Comparison of ENCODE assay signal across 1 cellular context in the genomic region with DNA sequence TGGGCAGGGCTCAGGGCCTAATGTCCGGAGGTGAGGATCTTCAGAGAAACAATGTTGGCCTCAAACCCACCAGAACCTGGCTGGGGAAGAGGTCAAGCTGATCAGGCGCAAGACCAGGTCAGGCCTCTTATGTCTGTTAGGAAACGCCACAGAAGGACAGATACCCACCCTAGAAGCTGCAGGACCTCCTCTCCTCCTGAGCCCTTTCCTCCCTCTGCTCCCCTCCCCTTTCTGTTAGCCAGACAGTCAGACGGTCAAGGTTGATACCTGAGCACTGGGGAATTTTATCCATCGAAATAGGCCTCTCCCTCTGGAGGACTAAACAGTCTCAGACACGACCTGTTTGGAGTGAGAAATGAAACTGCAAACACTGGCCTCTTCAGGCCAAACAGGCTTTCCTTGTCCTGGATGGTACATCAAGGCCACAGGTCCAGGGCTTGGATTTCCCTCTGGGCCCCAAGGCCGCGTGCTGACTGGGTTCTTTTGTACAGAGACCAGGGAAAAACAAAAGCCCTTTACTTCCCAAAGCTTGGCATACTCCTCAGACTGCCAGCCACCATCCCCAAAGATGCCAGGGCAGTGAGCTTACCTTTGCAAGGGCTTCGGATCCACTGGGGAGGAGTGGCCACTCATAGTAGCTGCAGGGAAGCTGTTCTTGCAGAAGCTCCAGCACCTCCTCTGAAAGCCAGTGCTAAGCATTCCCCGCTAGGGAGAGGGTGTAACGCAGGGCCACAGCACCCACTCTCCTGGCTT.
TF ChIP-seq lines count a peak whose summit lies in the region.

No MANE protein-coding gene starts in this region.

TF ChIP-seq in HepG2, 621 proteins besides CTCF, POLR2A, EP300 and RAD21 (continued from another document and continues in another):
- TF ChIP-seq, protein P1, sequence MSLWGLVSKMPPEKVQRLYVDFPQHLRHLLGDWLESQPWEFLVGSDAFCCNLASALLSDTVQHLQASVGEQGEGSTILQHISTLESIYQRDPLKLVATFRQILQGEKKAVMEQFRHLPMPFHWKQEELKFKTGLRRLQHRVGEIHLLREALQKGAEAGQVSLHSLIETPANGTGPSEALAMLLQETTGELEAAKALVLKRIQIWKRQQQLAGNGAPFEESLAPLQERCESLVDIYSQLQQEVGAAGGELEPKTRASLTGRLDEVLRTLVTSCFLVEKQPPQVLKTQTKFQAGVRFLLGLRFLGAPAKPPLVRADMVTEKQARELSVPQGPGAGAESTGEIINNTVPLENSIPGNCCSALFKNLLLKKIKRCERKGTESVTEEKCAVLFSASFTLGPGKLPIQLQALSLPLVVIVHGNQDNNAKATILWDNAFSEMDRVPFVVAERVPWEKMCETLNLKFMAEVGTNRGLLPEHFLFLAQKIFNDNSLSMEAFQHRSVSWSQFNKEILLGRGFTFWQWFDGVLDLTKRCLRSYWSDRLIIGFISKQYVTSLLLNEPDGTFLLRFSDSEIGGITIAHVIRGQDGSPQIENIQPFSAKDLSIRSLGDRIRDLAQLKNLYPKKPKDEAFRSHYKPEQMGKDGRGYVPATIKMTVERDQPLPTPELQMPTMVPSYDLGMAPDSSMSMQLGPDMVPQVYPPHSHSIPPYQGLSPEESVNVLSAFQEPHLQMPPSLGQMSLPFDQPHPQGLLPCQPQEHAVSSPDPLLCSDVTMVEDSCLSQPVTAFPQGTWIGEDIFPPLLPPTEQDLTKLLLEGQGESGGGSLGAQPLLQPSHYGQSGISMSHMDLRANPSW (CRISPR knock-in tag; IDR thresholded peaks at IDR 0.05; ENCODE audit: borderline replicate concordance) = no peak
- TF ChIP-seq, protein P2, sequence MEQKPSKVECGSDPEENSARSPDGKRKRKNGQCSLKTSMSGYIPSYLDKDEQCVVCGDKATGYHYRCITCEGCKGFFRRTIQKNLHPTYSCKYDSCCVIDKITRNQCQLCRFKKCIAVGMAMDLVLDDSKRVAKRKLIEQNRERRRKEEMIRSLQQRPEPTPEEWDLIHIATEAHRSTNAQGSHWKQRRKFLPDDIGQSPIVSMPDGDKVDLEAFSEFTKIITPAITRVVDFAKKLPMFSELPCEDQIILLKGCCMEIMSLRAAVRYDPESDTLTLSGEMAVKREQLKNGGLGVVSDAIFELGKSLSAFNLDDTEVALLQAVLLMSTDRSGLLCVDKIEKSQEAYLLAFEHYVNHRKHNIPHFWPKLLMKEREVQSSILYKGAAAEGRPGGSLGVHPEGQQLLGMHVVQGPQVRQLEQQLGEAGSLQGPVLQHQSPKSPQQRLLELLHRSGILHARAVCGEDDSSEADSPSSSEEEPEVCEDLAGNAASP (CRISPR knock-in tag; IDR thresholded peaks at IDR 0.05; ENCODE audit: borderline replicate concordance) = peak; percentile 81
- TF ChIP-seq ZNF547 (CRISPR knock-in tag; IDR thresholded peaks at IDR 0.05) (no peak), KLF12 (CRISPR knock-in tag; IDR thresholded peaks at IDR 0.05; ENCODE audit: borderline replicate concordance) (no peak), RBFOX2 (IDR thresholded peaks at IDR 0.05; ENCODE audit: low read depth, low read length) (no peak), SYNCRIP (IDR thresholded peaks at IDR 0.05; ENCODE audit: insufficient read depth, low read depth, low read length) (no peak), ZMYM4 (CRISPR knock-in tag; IDR thresholded peaks at IDR 0.05) (peak; percentile 82), ZMYM3 (CRISPR knock-in tag; IDR thresholded peaks at IDR 0.05) (peak; percentile 63), ZNF747 (CRISPR knock-in tag; IDR thresholded peaks at IDR 0.05; ENCODE audit: borderline replicate concordance) (no peak), HHEX (CRISPR knock-in tag; IDR thresholded peaks at IDR 0.05) (no peak), ZNF33A (CRISPR knock-in tag; IDR thresholded peaks at IDR 0.05; ENCODE audit: borderline replicate concordance) (no peak), EZH2 (conservative IDR thresholded peaks at IDR 0.05; ENCODE audit: low read depth, low read length) (no peak), ZBTB7A (CRISPR knock-in tag; IDR thresholded peaks at IDR 0.05) (no peak), ZNF644 (CRISPR knock-in tag; IDR thresholded peaks at IDR 0.05; ENCODE audit: low read depth) (peak; percentile 43; the same call in 1 of the 2 replicates), ZIK1 (CRISPR knock-in tag; IDR thresholded peaks at IDR 0.05; ENCODE audit: borderline replicate concordance, low read depth) (no peak), MAF1 (CRISPR knock-in tag; IDR thresholded peaks at IDR 0.05; ENCODE audit: borderline replicate concordance) (no peak), PLRG1 (conservative IDR thresholded peaks at IDR 0.05) (no peak), ZNF878 (CRISPR knock-in tag; IDR thresholded peaks at IDR 0.05) (no peak), HDAC2 (CRISPR knock-in tag; IDR thresholded peaks at IDR 0.05) (peak; percentile 86), ZNF788 (CRISPR knock-in tag; IDR thresholded peaks at IDR 0.05; ENCODE audit: borderline replicate concordance) (peak; percentile 81; the same call in 1 of the 2 replicates), YEATS2 (CRISPR knock-in tag; IDR thresholded peaks at IDR 0.05; ENCODE audit: borderline replicate concordance) (peak; percentile 72; the same call in 1 of the 2 replicates), ZNF709 (CRISPR knock-in tag; IDR thresholded peaks at IDR 0.05) (peak; percentile 80; the same call in 1 of the 2 replicates), ZNF253 (CRISPR knock-in tag; IDR thresholded peaks at IDR 0.05; ENCODE audit: borderline replicate concordance) (no peak), ZSCAN20 (CRISPR knock-in tag; IDR thresholded peaks at IDR 0.05; ENCODE audit: borderline replicate concordance) (no peak), ZNF569 (CRISPR knock-in tag; IDR thresholded peaks at IDR 0.05; ENCODE audit: borderline replicate concordance) (no peak), HNRNPLL (IDR thresholded peaks at IDR 0.05; ENCODE audit: low read depth, low read length, poor library complexity, severe bottlenecking) (no peak), ZNF546 (CRISPR knock-in tag; conservative IDR thresholded peaks at IDR 0.05) (peak; percentile 61; the same call in 1 of the 2 replicates), MYNN (CRISPR knock-in tag; IDR thresholded peaks at IDR 0.05; ENCODE audit: low read depth) (no peak), RFXANK (CRISPR knock-in tag; IDR thresholded peaks at IDR 0.05) (peak; percentile 81; the same call in 1 of the 2 replicates), ATRX (CRISPR knock-in tag; IDR thresholded peaks at IDR 0.05; ENCODE audit: borderline replicate concordance) (no peak), IKZF1 (IDR thresholded peaks at IDR 0.05) (no peak), NCOR1 (IDR thresholded peaks at IDR 0.05; ENCODE audit: borderline replicate concordance, low read length) (peak; percentile 56; the same call in 1 of the 2 replicates), CHCHD3 (CRISPR knock-in tag; IDR thresholded peaks at IDR 0.05) (no peak), ZNF543 (CRISPR knock-in tag; IDR thresholded peaks at IDR 0.05) (peak; percentile 79; the same call in 1 of the 2 replicates)
- TF ChIP-seq, protein P3, sequence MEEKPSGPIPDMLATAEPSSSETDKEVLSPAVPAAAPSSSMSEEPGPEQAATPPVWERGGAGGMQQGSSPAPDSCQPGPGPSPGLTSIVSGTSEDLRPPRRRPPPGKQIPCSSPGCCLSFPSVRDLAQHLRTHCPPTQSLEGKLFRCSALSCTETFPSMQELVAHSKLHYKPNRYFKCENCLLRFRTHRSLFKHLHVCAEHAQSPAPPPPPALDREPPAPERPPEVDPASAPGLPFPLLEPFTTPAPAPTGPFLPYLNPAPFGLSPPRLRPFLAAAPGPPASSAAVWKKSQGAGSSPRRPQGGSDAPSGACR (CRISPR knock-in tag; IDR thresholded peaks at IDR 0.05) = peak; percentile 91
- TF ChIP-seq, protein P4, sequence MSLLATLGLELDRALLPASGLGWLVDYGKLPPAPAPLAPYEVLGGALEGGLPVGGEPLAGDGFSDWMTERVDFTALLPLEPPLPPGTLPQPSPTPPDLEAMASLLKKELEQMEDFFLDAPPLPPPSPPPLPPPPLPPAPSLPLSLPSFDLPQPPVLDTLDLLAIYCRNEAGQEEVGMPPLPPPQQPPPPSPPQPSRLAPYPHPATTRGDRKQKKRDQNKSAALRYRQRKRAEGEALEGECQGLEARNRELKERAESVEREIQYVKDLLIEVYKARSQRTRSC (CRISPR knock-in tag; IDR thresholded peaks at IDR 0.05; ENCODE audit: low read depth) = no peak
- TF ChIP-seq, protein P5, sequence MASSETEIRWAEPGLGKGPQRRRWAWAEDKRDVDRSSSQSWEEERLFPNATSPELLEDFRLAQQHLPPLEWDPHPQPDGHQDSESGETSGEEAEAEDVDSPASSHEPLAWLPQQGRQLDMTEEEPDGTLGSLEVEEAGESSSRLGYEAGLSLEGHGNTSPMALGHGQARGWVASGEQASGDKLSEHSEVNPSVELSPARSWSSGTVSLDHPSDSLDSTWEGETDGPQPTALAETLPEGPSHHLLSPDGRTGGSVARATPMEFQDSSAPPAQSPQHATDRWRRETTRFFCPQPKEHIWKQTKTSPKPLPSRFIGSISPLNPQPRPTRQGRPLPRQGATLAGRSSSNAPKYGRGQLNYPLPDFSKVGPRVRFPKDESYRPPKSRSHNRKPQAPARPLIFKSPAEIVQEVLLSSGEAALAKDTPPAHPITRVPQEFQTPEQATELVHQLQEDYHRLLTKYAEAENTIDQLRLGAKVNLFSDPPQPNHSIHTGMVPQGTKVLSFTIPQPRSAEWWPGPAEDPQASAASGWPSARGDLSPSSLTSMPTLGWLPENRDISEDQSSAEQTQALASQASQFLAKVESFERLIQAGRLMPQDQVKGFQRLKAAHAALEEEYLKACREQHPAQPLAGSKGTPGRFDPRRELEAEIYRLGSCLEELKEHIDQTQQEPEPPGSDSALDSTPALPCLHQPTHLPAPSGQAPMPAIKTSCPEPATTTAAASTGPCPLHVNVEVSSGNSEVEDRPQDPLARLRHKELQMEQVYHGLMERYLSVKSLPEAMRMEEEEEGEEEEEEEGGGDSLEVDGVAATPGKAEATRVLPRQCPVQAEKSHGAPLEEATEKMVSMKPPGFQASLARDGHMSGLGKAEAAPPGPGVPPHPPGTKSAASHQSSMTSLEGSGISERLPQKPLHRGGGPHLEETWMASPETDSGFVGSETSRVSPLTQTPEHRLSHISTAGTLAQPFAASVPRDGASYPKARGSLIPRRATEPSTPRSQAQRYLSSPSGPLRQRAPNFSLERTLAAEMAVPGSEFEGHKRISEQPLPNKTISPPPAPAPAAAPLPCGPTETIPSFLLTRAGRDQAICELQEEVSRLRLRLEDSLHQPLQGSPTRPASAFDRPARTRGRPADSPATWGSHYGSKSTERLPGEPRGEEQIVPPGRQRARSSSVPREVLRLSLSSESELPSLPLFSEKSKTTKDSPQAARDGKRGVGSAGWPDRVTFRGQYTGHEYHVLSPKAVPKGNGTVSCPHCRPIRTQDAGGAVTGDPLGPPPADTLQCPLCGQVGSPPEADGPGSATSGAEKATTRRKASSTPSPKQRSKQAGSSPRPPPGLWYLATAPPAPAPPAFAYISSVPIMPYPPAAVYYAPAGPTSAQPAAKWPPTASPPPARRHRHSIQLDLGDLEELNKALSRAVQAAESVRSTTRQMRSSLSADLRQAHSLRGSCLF (CRISPR knock-in tag; IDR thresholded peaks at IDR 0.05; ENCODE audit: borderline replicate concordance) = no peak
- TF ChIP-seq, protein P6, sequence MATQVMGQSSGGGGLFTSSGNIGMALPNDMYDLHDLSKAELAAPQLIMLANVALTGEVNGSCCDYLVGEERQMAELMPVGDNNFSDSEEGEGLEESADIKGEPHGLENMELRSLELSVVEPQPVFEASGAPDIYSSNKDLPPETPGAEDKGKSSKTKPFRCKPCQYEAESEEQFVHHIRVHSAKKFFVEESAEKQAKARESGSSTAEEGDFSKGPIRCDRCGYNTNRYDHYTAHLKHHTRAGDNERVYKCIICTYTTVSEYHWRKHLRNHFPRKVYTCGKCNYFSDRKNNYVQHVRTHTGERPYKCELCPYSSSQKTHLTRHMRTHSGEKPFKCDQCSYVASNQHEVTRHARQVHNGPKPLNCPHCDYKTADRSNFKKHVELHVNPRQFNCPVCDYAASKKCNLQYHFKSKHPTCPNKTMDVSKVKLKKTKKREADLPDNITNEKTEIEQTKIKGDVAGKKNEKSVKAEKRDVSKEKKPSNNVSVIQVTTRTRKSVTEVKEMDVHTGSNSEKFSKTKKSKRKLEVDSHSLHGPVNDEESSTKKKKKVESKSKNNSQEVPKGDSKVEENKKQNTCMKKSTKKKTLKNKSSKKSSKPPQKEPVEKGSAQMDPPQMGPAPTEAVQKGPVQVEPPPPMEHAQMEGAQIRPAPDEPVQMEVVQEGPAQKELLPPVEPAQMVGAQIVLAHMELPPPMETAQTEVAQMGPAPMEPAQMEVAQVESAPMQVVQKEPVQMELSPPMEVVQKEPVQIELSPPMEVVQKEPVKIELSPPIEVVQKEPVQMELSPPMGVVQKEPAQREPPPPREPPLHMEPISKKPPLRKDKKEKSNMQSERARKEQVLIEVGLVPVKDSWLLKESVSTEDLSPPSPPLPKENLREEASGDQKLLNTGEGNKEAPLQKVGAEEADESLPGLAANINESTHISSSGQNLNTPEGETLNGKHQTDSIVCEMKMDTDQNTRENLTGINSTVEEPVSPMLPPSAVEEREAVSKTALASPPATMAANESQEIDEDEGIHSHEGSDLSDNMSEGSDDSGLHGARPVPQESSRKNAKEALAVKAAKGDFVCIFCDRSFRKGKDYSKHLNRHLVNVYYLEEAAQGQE (IDR thresholded peaks at IDR 0.05; ENCODE audit: borderline replicate concordance in 1 of 2, low read depth in 1 of 2, low read length in 2 of 2) = 0 out of 4 replicates have a peak, but pooled peaks of 1 of the 2 experiments have one; percentile 17
- TF ChIP-seq, protein P7, sequence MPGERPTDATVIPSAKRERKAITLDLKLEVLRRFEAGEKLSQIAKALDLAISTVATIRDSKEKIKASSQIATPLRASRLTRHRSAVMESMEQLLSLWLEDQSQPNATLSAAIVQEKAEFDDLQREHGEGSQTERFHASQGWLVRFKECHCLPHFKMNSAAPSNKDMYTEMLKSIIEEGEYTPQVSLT (CRISPR knock-in tag; IDR thresholded peaks at IDR 0.05; ENCODE audit: borderline replicate concordance, low read depth) = no peak
- TF ChIP-seq, protein P8, sequence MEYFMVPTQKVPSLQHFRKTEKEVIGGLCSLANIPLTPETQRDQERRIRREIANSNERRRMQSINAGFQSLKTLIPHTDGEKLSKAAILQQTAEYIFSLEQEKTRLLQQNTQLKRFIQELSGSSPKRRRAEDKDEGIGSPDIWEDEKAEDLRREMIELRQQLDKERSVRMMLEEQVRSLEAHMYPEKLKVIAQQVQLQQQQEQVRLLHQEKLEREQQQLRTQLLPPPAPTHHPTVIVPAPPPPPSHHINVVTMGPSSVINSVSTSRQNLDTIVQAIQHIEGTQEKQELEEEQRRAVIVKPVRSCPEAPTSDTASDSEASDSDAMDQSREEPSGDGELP (IDR thresholded peaks at IDR 0.05; ENCODE audit: borderline replicate concordance, low read depth) = no peak
- TF ChIP-seq, protein P9, sequence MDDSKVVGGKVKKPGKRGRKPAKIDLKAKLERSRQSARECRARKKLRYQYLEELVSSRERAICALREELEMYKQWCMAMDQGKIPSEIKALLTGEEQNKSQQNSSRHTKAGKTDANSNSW (CRISPR knock-in tag; IDR thresholded peaks at IDR 0.05; ENCODE audit: borderline replicate concordance) = no peak
- TF ChIP-seq, protein P10, sequence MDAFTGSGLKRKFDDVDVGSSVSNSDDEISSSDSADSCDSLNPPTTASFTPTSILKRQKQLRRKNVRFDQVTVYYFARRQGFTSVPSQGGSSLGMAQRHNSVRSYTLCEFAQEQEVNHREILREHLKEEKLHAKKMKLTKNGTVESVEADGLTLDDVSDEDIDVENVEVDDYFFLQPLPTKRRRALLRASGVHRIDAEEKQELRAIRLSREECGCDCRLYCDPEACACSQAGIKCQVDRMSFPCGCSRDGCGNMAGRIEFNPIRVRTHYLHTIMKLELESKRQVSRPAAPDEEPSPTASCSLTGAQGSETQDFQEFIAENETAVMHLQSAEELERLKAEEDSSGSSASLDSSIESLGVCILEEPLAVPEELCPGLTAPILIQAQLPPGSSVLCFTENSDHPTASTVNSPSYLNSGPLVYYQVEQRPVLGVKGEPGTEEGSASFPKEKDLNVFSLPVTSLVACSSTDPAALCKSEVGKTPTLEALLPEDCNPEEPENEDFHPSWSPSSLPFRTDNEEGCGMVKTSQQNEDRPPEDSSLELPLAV (CRISPR knock-in tag; conservative IDR thresholded peaks at IDR 0.05; ENCODE audit: low read depth) = no peak
